ENCODE assay signal across 22 cellular contexts in the genomic region with DNA sequence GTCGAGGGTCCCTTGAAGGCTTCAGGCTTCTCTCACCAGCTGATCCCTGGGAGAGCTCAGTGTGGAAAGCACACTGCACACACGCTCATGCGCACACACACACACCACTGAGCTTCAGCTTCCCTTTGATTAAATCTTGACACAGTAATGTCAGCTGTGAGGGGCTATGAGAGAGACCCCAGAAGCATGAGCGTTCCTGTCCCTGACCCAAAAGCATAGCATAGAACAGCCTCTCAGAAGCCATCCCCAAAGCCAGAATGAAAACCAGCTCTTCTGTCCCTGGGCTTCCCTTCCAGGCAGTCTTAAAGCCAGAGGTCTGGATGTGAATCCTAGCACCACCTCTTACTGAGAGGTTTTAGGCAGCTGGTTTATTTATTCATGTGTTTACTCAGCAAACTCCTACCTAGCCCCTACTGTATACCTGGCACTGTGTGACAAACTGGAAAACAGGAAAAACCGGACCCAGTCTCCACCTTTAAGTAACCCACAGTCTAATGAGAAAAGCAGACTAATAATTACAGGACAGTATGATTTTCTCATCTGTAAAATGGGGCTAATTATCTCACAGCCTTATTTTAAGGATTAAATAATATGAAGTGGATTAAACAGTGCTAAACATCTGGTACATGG. TPM values are rescaled to one million over a fixed set of nuclear protein-coding genes. Genes with fewer than 3 reads are reported as not detected.
"Had no signal": no experiment of that assay in that cellular context is flagged by ENCODE, and none has a peak within 500 bp of the region (broad histone marks: within the 10 kb centered on the region; RNA-seq: fewer than 3 reads in every experiment).

No MANE protein-coding gene starts in this region.

- H3K36me3 Mint-ChIP-seq: activated CD8-positive, alpha-beta memory T cell treated with anti-CD3 and anti-CD28 coated beads, Interleukin-2, amount 10 ng/mL, durations not matched to agents 7 days and 5 days had no signal

- H3K27ac Mint-ChIP-seq: activated B cell treated with CpG ODN at 0.5 μM for 24 hours; activated CD4-positive, alpha-beta memory T cell treated with anti-CD3 and anti-CD28 coated beads, Interleukin-2, amount 10 ng/mL, durations not matched to agents 7 days and 5 days; activated CD8-positive, alpha-beta memory T cell treated with anti-CD3 and anti-CD28 coated beads, Interleukin-2, amount 10 ng/mL, durations not matched to agents 7 days and 5 days; nephron progenitor cell had no signal

- H3K9me3 Mint-ChIP-seq: activated CD4-positive, alpha-beta memory T cell treated with anti-CD3 and anti-CD28 coated beads, Interleukin-2, amount 10 ng/mL, durations not matched to agents 7 days and 5 days had no signal

- DNase-seq: activated B cell treated with CpG ODN at 0.5 μM for 24 hours; activated CD4-positive, alpha-beta memory T cell treated with anti-CD3 and anti-CD28 coated beads, Interleukin-2, amount 10 ng/mL, durations not matched to agents 7 days and 5 days; activated CD4-positive, alpha-beta T cell treated with anti-CD3 and anti-CD28 coated beads for 48 hours; activated CD8-positive, alpha-beta memory T cell treated with anti-CD3 and anti-CD28 coated beads, Interleukin-2, amount 10 ng/mL, durations not matched to agents 7 days and 5 days; activated naive CD4-positive, alpha-beta T cell; body of pancreas; central memory CD4-positive, alpha-beta T cell; erythroblast; gastrocnemius medialis; head of caudate nucleus; kidney; mammary epithelial cell; midbrain; nephron progenitor cell; occipital lobe; posterior cingulate gyrus; stimulated activated CD4-positive, alpha-beta T cell treated with anti-CD3 and anti-CD28 coated beads, Interleukin-12 subunit alpha, Interleukin-12 subunit beta, amount 100 ng/mL, for 4 hours; stimulated activated CD4-positive, alpha-beta T cell treated with anti-CD3 and anti-CD28 coated beads, Interleukin-1b, Interleukin-23, amount 100 ng/mL, for 48 hours; stimulated activated CD8-positive, alpha-beta memory T cell treated with anti-CD3 and anti-CD28 coated beads, Interleukin-4, amount 100 ng/mL, for 48 hours; stimulated activated naive CD4-positive, alpha-beta T cell treated with Interleukin-2 at 50 U/mL for 16 hours; thyroid gland had no signal

- ATAC-seq: activated CD8-positive, alpha-beta memory T cell treated with anti-CD3 and anti-CD28 coated beads, Interleukin-2, amount 10 ng/mL, durations not matched to agents 7 days and 5 days; body of pancreas; gastrocnemius medialis; left lobe of liver had no signal

- H3K4me3 Mint-ChIP-seq: activated B cell treated with CpG ODN at 0.5 μM for 24 hours; activated CD4-positive, alpha-beta memory T cell treated with anti-CD3 and anti-CD28 coated beads, Interleukin-2, amount 10 ng/mL, durations not matched to agents 7 days and 5 days; activated CD8-positive, alpha-beta memory T cell treated with anti-CD3 and anti-CD28 coated beads, Interleukin-2, amount 10 ng/mL, durations not matched to agents 7 days and 5 days; nephron progenitor cell had no signal

- H3K4me1 Mint-ChIP-seq: activated B cell treated with CpG ODN at 0.5 μM for 24 hours; activated CD4-positive, alpha-beta memory T cell treated with anti-CD3 and anti-CD28 coated beads, Interleukin-2, amount 10 ng/mL, durations not matched to agents 7 days and 5 days; activated CD8-positive, alpha-beta memory T cell treated with anti-CD3 and anti-CD28 coated beads, Interleukin-2, amount 10 ng/mL, durations not matched to agents 7 days and 5 days; nephron progenitor cell had no signal

RNA-seq across cellular contexts. Expression of gene GALNT18, which starts 15.9 kb away (rescaled TPM):
- total RNA-seq: activated B cell treated with CpG ODN at 0.5 μM for 24 hours had no signal
